ENCODE assay signal across 8 cellular contexts in the genomic region with DNA sequence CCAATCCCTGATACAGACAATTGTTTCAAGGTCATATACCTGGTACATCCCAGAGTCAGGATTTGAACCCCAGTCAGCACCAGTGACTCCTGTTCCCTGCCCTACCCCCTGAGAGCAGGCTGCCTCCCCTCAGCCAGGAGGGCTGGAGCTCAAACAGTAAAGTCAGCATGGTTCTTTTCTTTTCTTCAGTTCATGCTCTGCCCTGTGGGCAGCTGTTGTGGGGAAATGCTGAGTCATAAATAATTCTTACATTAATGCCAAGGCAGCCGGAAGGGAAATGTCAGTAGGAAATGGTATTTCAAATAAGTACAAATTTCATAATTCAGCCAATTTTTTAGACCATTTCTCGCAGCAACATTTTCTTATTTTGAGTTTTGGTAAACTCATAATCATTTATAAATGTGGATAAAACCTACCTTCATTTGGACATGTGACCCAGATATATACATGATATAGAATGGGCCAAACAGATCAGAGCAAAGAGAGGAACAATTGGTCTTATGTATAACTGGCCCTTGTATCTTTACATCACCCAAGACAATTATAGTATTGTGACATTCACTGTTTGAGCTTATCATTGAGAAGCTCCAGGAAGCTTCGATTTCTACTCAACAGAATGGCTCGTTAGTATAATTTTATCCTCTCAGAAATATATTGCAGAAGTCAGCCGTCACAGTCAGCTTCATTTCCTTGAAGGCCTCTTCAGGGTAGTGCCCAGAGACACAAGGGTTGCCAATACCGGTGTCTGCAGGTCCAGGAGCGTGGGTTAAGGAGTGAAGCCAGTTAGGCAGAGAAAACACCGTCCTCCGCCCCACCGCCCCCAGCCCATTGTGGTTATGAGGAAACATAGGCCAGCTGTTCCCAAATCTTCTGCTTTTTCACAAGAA. TPM values are rescaled to one million over a fixed set of nuclear protein-coding genes. Genes with fewer than 3 reads are reported as not detected.
DNase-seq lines count a peak whose midpoint lies in the region; ATAC-seq and TF ChIP-seq lines count a peak whose summit lies in the region.

No MANE protein-coding gene starts in this region.

- H3K27me3 ChIP-seq in left lung, result no peaks in the 10 kb centered on the region

- intact Hi-C loops in activated naive CD4-positive, alpha-beta T cell treated with anti-CD3 and anti-CD28 coated beads for 36 hours (cut with micrococcal nuclease), result no loop called here
- intact Hi-C loops in left lung (cut with DNase I), result no loop called here

- DNase-seq in activated naive CD4-positive, alpha-beta T cell treated with anti-CD3 and anti-CD28 coated beads for 36 hours, result peak; percentile 18
- DNase-seq in activated naive CD4-positive, alpha-beta T cell treated with anti-CD3 and anti-CD28 coated beads, Interleukin-2, amount 50 U/mL, for 16 hours, result no peak
- DNase-seq in KG1 (lab: John Stamatoyannopoulos, UW) (peak; percentile 39), left lung (peak; percentile 44 to 77), GM10248 (ENCODE audit: extremely low spot score) (no peak)

- no peaks in the 10 kb centered on the region for H3K27me3 Mint-ChIP-seq in activated naive CD4-positive, alpha-beta T cell treated with anti-CD3 and anti-CD28 coated beads for 36 hours (ENCODE audit: low read depth)

- no peak overlapping the region for H3K4me3 ChIP-seq in left lung

- no peaks in the 10 kb centered on the region for H3K36me3 ChIP-seq in left lung

- POLR2A ChIA-PET in GM10248 (lab: Yijun Ruan, JAX), result no interaction called here

- peaks cover 8 to 63% of the 10 kb centered on the region in 2 donors for H3K4me1 ChIP-seq in left lung

- no peaks in the 10 kb centered on the region for H3K9me3 ChIP-seq in left lung

- CTCF ChIA-PET in activated naive CD4-positive, alpha-beta T cell treated with anti-CD3 and anti-CD28 coated beads for 36 hours (lab: Charles Lee), result interaction anchor here (1.0 to 1.4 kb wide), 2 partner anchors 48 to 72 kb away, joined by 4 read pairs; no protein-coding TSS in a partner anchor
- CTCF ChIA-PET in GM10248 (lab: Yijun Ruan, JAX), result interaction anchor here (0.6 to 2.6 kb wide), 6 partner anchors 10 to 366 kb away, joined by 3 to 12 read pairs (median 3); no protein-coding TSS in a partner anchor

- H3K36me3 Mint-ChIP-seq in activated naive CD4-positive, alpha-beta T cell treated with anti-CD3 and anti-CD28 coated beads for 36 hours (ENCODE audit: low read depth), result no peaks in the 10 kb centered on the region

- H3K4me3 Mint-ChIP-seq in activated naive CD4-positive, alpha-beta T cell treated with anti-CD3 and anti-CD28 coated beads for 36 hours, result no peak overlapping the region

- peak overlapping the region; percentile 76 for H3K27ac Mint-ChIP-seq in activated naive CD4-positive, alpha-beta T cell treated with anti-CD3 and anti-CD28 coated beads for 36 hours

- no peaks in the 10 kb centered on the region for H3K9me3 Mint-ChIP-seq in activated naive CD4-positive, alpha-beta T cell treated with anti-CD3 and anti-CD28 coated beads for 36 hours

- no peak for TF ChIP-seq CTCF in left lung (IDR thresholded peaks at IDR 0.05)
- TF ChIP-seq CTCF in GM10248 (IDR thresholded peaks at IDR 0.05; ENCODE audit: control extremely low read depth, extremely low read depth, low read depth, missing control alignments), result no peak

- peaks cover 49% of the 10 kb centered on the region for H3K4me1 Mint-ChIP-seq in activated naive CD4-positive, alpha-beta T cell treated with anti-CD3 and anti-CD28 coated beads for 36 hours (ENCODE audit: low read depth)

- ATAC-seq in left lung (peak; percentile 88), GM19324 (IDR thresholded peaks at IDR 0.05; ENCODE audit: low FRiP score, unreplicated experiment) (no peak), GM21381 (IDR thresholded peaks at IDR 0.05; ENCODE audit: unreplicated experiment) (no peak)

- H3K27ac ChIP-seq in angular gyrus (ENCODE audit: low read depth, low read length), result peak overlapping the region; percentile 81
- H3K27ac ChIP-seq in left lung, result peak overlapping the region; percentile 31 to 87

RNA-seq across cellular contexts. Expression of gene SCYGR1, which starts 28.0 kb away (rescaled TPM):
- not detected for total RNA-seq in activated naive CD4-positive, alpha-beta T cell treated with anti-CD3 and anti-CD28 coated beads for 36 hours
- not detected for total RNA-seq in left lung

RNA-seq across cellular contexts. Expression of gene TM4SF20, which starts 36.7 kb away (rescaled TPM):
- total RNA-seq in activated naive CD4-positive, alpha-beta T cell treated with anti-CD3 and anti-CD28 coated beads for 36 hours, result not detected
- total RNA-seq in left lung, result not detected

RNA-seq across cellular contexts. Expression of gene AGFG1, which starts 56.2 kb away (rescaled TPM):
- 100 to 1,000 TPM; 153 to 157 TPM for total RNA-seq in activated naive CD4-positive, alpha-beta T cell treated with anti-CD3 and anti-CD28 coated beads for 36 hours
- total RNA-seq in left lung, result 100 to 1,000 TPM in 1 of 2 donors, 10 to 100 TPM in 1; 69.8 to 118 TPM

Comparison
In these comparisons a context has a peak if more than half of its experiments do, and no peak if none do; other contexts are left out.
1. DNase-seq: peak in activated naive CD4-positive, alpha-beta T cell treated with anti-CD3 and anti-CD28 coated beads for 36 hours (single experiment), KG1 (single experiment) and left lung (2 of 2); none in activated naive CD4-positive, alpha-beta T cell treated with anti-CD3 and anti-CD28 coated beads, Interleukin-2, amount 50 U/mL, for 16 hours (single experiment) and GM10248 (single experiment).